ENCODE assay signal across 8 cellular contexts in the genomic region with DNA sequence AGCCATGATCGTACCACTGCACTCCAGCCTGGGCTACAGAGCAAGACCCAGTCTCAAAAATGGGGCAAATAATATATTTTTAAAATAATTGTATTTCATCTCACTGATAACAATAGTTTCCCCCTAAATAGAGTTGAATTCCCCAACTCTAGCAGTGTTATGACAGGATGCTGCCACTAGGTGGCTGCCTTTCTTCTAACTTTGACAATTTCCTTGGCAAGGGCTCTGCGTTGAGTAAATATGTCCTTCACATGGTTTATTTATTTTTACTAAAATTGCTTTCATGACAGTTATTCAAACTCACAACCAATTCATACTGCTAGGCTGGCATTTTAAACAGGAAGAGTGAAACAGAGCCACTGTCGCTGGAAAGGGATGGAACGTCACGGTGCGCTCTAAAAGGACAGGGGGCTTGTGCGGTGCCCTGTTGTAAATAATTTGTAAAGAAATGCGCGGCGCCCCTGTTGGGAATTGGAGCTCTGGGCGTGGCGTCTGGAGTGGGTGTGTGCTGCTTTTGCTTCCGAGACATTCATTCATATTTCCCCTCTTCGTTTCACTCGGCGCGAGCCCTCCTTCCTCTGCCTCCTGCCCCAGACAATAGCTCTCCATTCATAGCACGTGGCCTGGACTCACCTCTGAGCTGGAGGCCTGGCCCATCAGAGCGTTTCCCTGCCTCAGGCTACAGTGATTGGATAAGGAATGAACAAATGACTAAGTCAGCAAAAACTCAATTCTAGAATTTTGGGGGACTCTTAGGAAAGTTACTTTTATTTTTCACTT. TPM values are rescaled to one million over a fixed set of nuclear protein-coding genes. Genes with fewer than 3 reads are reported as not detected.
DNase-seq lines count a peak whose midpoint lies in the region; ATAC-seq, FAIRE-seq and TF ChIP-seq lines count a peak whose summit lies in the region.

No MANE protein-coding gene starts in this region.

- H3K4me3 ChIP-seq in DND-41 (ENCODE audit: low read depth in 1 of 2, low read length in 2 of 2), result no peak overlapping the region
- no peak overlapping the region; a peak in 1 of 4 replicates for H3K4me3 ChIP-seq in SK-N-SH (ENCODE audit: low read depth in 2 of 2, low read length in 1 of 2)
- no peak overlapping the region for H3K4me3 ChIP-seq in K562

- FAIRE-seq in K562 (lab: Jason Lieb, UNC), result peak; percentile 87

- no peak overlapping the region for H3K4me2 ChIP-seq in DND-41 (ENCODE audit: insufficient read depth, low read length)
- no peak overlapping the region for H3K4me2 ChIP-seq in SK-N-SH
- H3K4me2 ChIP-seq in K562 (ENCODE audit: insufficient read depth, low read length), result no peak overlapping the region

- TF ChIP-seq EP300 in SK-N-SH (IDR thresholded peaks at IDR 0.05; ENCODE audit: borderline replicate concordance in 1 of 2, low read depth in 1 of 2, low read length in 1 of 2), result no peak
- no peak for TF ChIP-seq EP300 in K562 (IDR thresholded peaks at IDR 0.05; ENCODE audit: low read length)

- 68% methylated on average over 19 of the region's 19 CpGs for WGBS in SK-N-SH (ENCODE audit: low lambda C conversion rate)
- 31% methylated on average over 19 of the region's 19 CpGs for WGBS in K562 (ENCODE audit: insufficient coverage, low coverage, missing lambda C conversion rate)

- no peaks in the 10 kb centered on the region for H3F3A ChIP-seq in SK-N-SH (replicated peaks; ENCODE audit: insufficient read depth)

- H3K36me3 ChIP-seq in DND-41 (ENCODE audit: insufficient read depth, low read length), result no peaks in the 10 kb centered on the region
- no peaks in the 10 kb centered on the region for H3K36me3 ChIP-seq in SK-N-SH (replicated peaks in 1 of 2; ENCODE audit: control insufficient read depth in 1 of 2, insufficient read depth in 2 of 2, low read length in 1 of 2)
- no peaks in the 10 kb centered on the region for H3K36me3 ChIP-seq in K562 (ENCODE audit: control insufficient read depth, insufficient read depth, low read length)

- CTCF ChIA-PET in SK-N-SH (lab: Yijun Ruan, JAX) (interaction anchor here (0.6 to 11.1 kb wide), 26 partner anchors 10 to 1589 kb away, joined by 3 to 244 read pairs (median 4); a partner anchor contains a TSS), K562 (lab: Yijun Ruan, JAX; ENCODE audit: low intra/inter-chr PET ratio) (interaction anchor here (1.5 kb wide), 1 partner anchor 1574 kb away, joined by 5 read pairs; no protein-coding TSS in a partner anchor)

- H3K27ac ChIP-seq in DND-41 (ENCODE audit: low read length) (no peak overlapping the region), SK-N-SH (ENCODE audit: low read depth in 2 of 2, low read length in 1 of 2) (no peak overlapping the region), K562 (ENCODE audit: extremely low read depth, low read depth, low read length) (no peak overlapping the region)

- no peaks in the 10 kb centered on the region for H3K9me2 ChIP-seq in SK-N-SH

- TF ChIP-seq POLR2A in K562 (conservative IDR thresholded peaks at IDR 0.05), result no peak

- no peaks in the 10 kb centered on the region for H3K9me1 ChIP-seq in K562 (ENCODE audit: control insufficient read depth, insufficient read depth, low read length)

- DNase-seq in DND-41 (peak; percentile 59), KG1 (lab: John Stamatoyannopoulos, UW) (peak; percentile 16), SK-N-SH (peak; percentile 70), K562 (ENCODE audit: extremely low read depth in 1 of 4, low spot score in 3 of 4) (peak; percentile 59 to 67 (median 66)), inferior parietal cortex (ENCODE audit: extremely low spot score) (peak; percentile 85), NCI-H187 (lab: John Stamatoyannopoulos, UW) (no peak)
- DNase-seq in stimulated activated CD4-positive, alpha-beta T cell treated with anti-CD3 and anti-CD28 coated beads, Interleukin-12 subunit alpha, Interleukin-12 subunit beta, amount 100 ng/mL, for 4 hours, result peak; percentile 42

- peak; percentile 53; the same call in 2 of the 3 replicates for ATAC-seq in DND-41 (ENCODE audit: insufficient read depth, low read depth)
- peak; percentile 48; the same call in 1 of the 3 replicates for ATAC-seq in K562
- ATAC-seq in HG03432 (IDR thresholded peaks at IDR 0.05; ENCODE audit: unreplicated experiment), result no peak

- H3K9ac ChIP-seq in DND-41 (ENCODE audit: low read depth, low read length) (no peak overlapping the region), SK-N-SH (no peak overlapping the region), K562 (ENCODE audit: insufficient read depth in 1 of 2, low read depth in 2 of 2, low read length in 2 of 2) (no peak overlapping the region)

- H3K79me2 ChIP-seq in DND-41 (ENCODE audit: insufficient read depth, low read length) (no peaks in the 10 kb centered on the region), SK-N-SH (ENCODE audit: insufficient read depth) (no peaks in the 10 kb centered on the region), K562 (ENCODE audit: control insufficient read depth, insufficient read depth, low read length) (no peaks in the 10 kb centered on the region)

- no TSS peak for BruUV-seq in K562 (replicated peaks; lab: Mats Ljungman, UMichigan)

- TF ChIP-seq CTCF in DND-41 (IDR thresholded peaks at IDR 0.05; ENCODE audit: borderline replicate concordance, extremely low read depth, low read length, poor library complexity, severe bottlenecking) (peak; percentile 88), SK-N-SH (IDR thresholded peaks at IDR 0.05) (peak; percentile 92), K562 (IDR thresholded peaks at IDR 0.05 in 2 of 3, conservative IDR thresholded peaks at IDR 0.05 in 1 of 3; ENCODE audit: insufficient read depth in 2 of 3, low read depth in 1 of 3, low read length in 3 of 3) (peak; percentile 62 to 85 (median 85))

- no peaks in the 10 kb centered on the region for H3K9me3 ChIP-seq in DND-41 (ENCODE audit: insufficient read depth, low read length, severe bottlenecking)
- no peaks in the 10 kb centered on the region for H3K9me3 ChIP-seq in SK-N-SH
- no peaks in the 10 kb centered on the region for H3K9me3 ChIP-seq in K562 (replicated peaks; ENCODE audit: control insufficient read depth, insufficient read depth, low read depth, low read length)

- H3K27me3 ChIP-seq in DND-41 (ENCODE audit: insufficient read depth, low read length, poor library complexity) (peaks cover 16% of the 10 kb centered on the region), SK-N-SH (ENCODE audit: insufficient read depth) (no peaks in the 10 kb centered on the region), K562 (ENCODE audit: control insufficient read depth in 2 of 2, insufficient read depth in 2 of 2, low read length in 2 of 2) (peaks cover 24 to 62% of the 10 kb centered on the region in 2 experiments)

- H3K4me1 ChIP-seq in DND-41 (ENCODE audit: insufficient read depth, low read length) (peaks cover 13% of the 10 kb centered on the region), SK-N-SH (ENCODE audit: control insufficient read depth in 1 of 2, insufficient read depth in 2 of 2, low read depth in 1 of 2, low read length in 1 of 2) (peaks cover 9 to 11% of the 10 kb centered on the region in 2 experiments), K562 (replicated peaks in 1 of 2; ENCODE audit: control insufficient read depth in 2 of 2, insufficient read depth in 2 of 2, low read length in 2 of 2) (peaks cover 0 to 8% of the 10 kb centered on the region in 2 experiments; a peak in 2 of 5 replicates)

- in situ Hi-C loops in K562 (cut with MboI), result no loop called here

- H4K20me1 ChIP-seq in DND-41 (ENCODE audit: insufficient read depth, low read length) (no peaks in the 10 kb centered on the region), SK-N-SH (ENCODE audit: insufficient read depth) (no peaks in the 10 kb centered on the region), K562 (replicated peaks; ENCODE audit: control insufficient read depth, insufficient read depth, low read length) (0 out of 2 replicates have a peak, but pooled peaks cover 8% of the 10 kb centered on the region)

- intact Hi-C loops in K562 (cut with micrococcal nuclease), result no loop called here

- POLR2A ChIA-PET in SK-N-SH (lab: Yijun Ruan, JAX) (no interaction called here), K562 (lab: Yijun Ruan, JAX) (interaction anchor here (0.6 kb wide), 1 partner anchor 691 kb away, joined by 3 read pairs; no protein-coding TSS in a partner anchor)

- TF ChIP-seq RAD21 in SK-N-SH (IDR thresholded peaks at IDR 0.05; ENCODE audit: low read length) (peak; percentile 76), K562 (CRISPR knock-in tag; conservative IDR thresholded peaks at IDR 0.05 in 1 of 2, IDR thresholded peaks at IDR 0.05 in 1 of 2) (peak; percentile 17 to 56; a peak in 2 of 4 replicates)

- no peak overlapping the region for H2AFZ ChIP-seq in DND-41 (ENCODE audit: low read depth, low read length)
- peak overlapping the region; percentile 64; the same call in 1 of the 2 replicates for H2AFZ ChIP-seq in SK-N-SH (ENCODE audit: low read depth)
- no peak overlapping the region for H2AFZ ChIP-seq in K562 (ENCODE audit: low read depth, low read length)

TF ChIP-seq in SK-N-SH, 30 proteins besides CTCF, POLR2A, EP300 and RAD21 (continues in another document):
- TF ChIP-seq JUND (IDR thresholded peaks at IDR 0.05) (no peak), GATA2 (CRISPR knock-in tag; IDR thresholded peaks at IDR 0.05) (no peak), POLR2AphosphoS5 (IDR thresholded peaks at IDR 0.05; ENCODE audit: low read depth, low read length) (no peak)

TF ChIP-seq in K562, 482 proteins besides CTCF, POLR2A, EP300 and RAD21 (continues in another document):
- no peak for TF ChIP-seq ZNF133 (CRISPR knock-in tag; IDR thresholded peaks at IDR 0.05)

RNA-seq across cellular contexts. Expression of a gene that starts 20.5 kb away (rescaled TPM):
- 45.9 and 79.6 TPM in 2 replicates for polyA plus RNA-seq in SK-N-SH (2012; rRNA removed)
- polyA plus RNA-seq in SK-N-SH (2012; cell fraction: cytosol; rRNA removed), result 46.3 and 52.8 TPM in 2 replicates
- polyA plus RNA-seq in SK-N-SH (2012; cell fraction: nucleus; rRNA removed), result 185 and 200 TPM in 2 replicates
- total RNA-seq in K562 (2011; cell fraction: chromatin; rRNA removed; ENCODE audit: low replicate concordance), result 163 and 183 TPM in 2 replicates
- 87.5 and 88.7 TPM in 2 replicates for total RNA-seq in K562 (2011; cell fraction: nucleolus; rRNA removed)
- total RNA-seq in K562 (2011; cell fraction: nucleoplasm; rRNA removed), result 91.3 and 119 TPM in 2 replicates
- total RNA-seq in K562 (2014; rRNA removed), result 44.0 and 48.8 TPM in 2 replicates
- total RNA-seq in K562 (2014; rRNA removed; fragmentation: Illumina TruSeq; extraction: Trizol), result 37.2 and 39.7 TPM in 2 replicates
- 43.6 and 47.2 TPM in 2 replicates for total RNA-seq in K562 (2015; rRNA removed; fragmentation: Illumina TruSeq; extraction: Trizol)
- 63.4 and 70.4 TPM in 2 replicates for total RNA-seq in K562 (2021)
- polyA plus RNA-seq in K562 (2011; rRNA removed), result 36.9 and 47.9 TPM in 2 replicates
- polyA plus RNA-seq in K562 (2011; cell fraction: cytosol; rRNA removed), result 40.0 and 41.1 TPM in 2 replicates
- 186 and 189 TPM in 2 replicates for polyA plus RNA-seq in K562 (2011; cell fraction: nucleus; rRNA removed)
- 49.8 and 55.3 TPM in 2 replicates for polyA plus RNA-seq in K562 (2012)
- polyA plus RNA-seq in K562 (2014; fragmentation: Illumina TruSeq; extraction: Trizol), result 60.4 and 69.6 TPM in 2 replicates
- 10 to 100 TPM; 21.1 to 29.2 TPM for polyA plus RNA-seq in K562 (2014; fragmentation: Nextera tagmentation; extraction: Ambion mirVana)
- 34.2 and 35.0 TPM in 2 replicates for polyA plus RNA-seq in K562 (2014; rRNA removed)
- polyA minus RNA-seq in K562 (2011; rRNA and poly(A)+ RNA removed), result 41.6 and 42.9 TPM in 2 replicates
- 38.5 and 39.2 TPM in 2 replicates for polyA minus RNA-seq in K562 (2011; cell fraction: cytosol; rRNA and poly(A)+ RNA removed)
- 48.2 and 73.2 TPM in 2 replicates for polyA minus RNA-seq in K562 (2011; cell fraction: nucleus; rRNA and poly(A)+ RNA removed)

Comparison
In these comparisons a context has a peak if more than half of its experiments do, and no peak if none do; other contexts are left out.
1. DNase-seq: peak in DND-41 (single experiment), KG1 (single experiment), SK-N-SH (single experiment), K562 (4 of 4), inferior parietal cortex (single experiment) and stimulated activated CD4-positive, alpha-beta T cell treated with anti-CD3 and anti-CD28 coated beads, Interleukin-12 subunit alpha, Interleukin-12 subunit beta, amount 100 ng/mL, for 4 hours (single experiment); none in NCI-H187 (0 of 2).
2. Peak in every context shown above with its lines, with median percentiles within 50 percentile points of each other: CTCF ChIP-seq.